13 cellular contexts compared by ENCODE assay signal in genomic region chr6:97294451-97294850, GRCh38. TPM values are rescaled to one million over a fixed set of nuclear protein-coding genes. Genes with fewer than 3 reads are reported as not detected.
DNase-seq lines count a peak whose midpoint lies in the region; FAIRE-seq and TF ChIP-seq lines count a peak whose summit lies in the region.
"Had no signal": no experiment of that assay in that cellular context is flagged by ENCODE, and none has a peak within 500 bp of the region (broad histone marks: within the 10 kb centered on the region; RNA-seq: fewer than 3 reads in every experiment).

No MANE protein-coding gene starts in this region.

- H3K27ac ChIP-seq in GM23248 (no peak overlapping the region), astrocyte (ENCODE audit: low read depth, low read length) (no peak overlapping the region)

- H3K36me3 Mint-ChIP-seq in astrocyte (ENCODE audit: low read depth, unreplicated experiment), result no peaks in the 10 kb centered on the region
- H3K36me3 Mint-ChIP-seq in immature natural killer cell, result peaks cover 0 to 5% (median 0%) of the 10 kb centered on the region in 3 donors

- H3K9me2 ChIP-seq in GM23248 (ENCODE audit: insufficient read depth), result no peaks in the 10 kb centered on the region

- H3F3A ChIP-seq in GM23248 (ENCODE audit: insufficient read depth), result no peaks in the 10 kb centered on the region; the same call in 1 of the 2 replicates

- no peaks in the 10 kb centered on the region for H3K79me2 ChIP-seq in GM23248 (ENCODE audit: insufficient read depth)
- H3K79me2 ChIP-seq in astrocyte (ENCODE audit: insufficient read depth, low read length), result no peaks in the 10 kb centered on the region

- H3K36me3 ChIP-seq in GM23248 (ENCODE audit: low read depth) (no peaks in the 10 kb centered on the region), astrocyte (ENCODE audit: insufficient read depth, low read length) (no peaks in the 10 kb centered on the region)

- no peaks in the 10 kb centered on the region for H4K20me1 ChIP-seq in GM23248 (ENCODE audit: insufficient read depth)
- H4K20me1 ChIP-seq in astrocyte (ENCODE audit: insufficient read depth, low read length), result no peaks in the 10 kb centered on the region

- WGBS in GM23248 (ENCODE audit: low coverage in 1 of 2, low lambda C conversion rate in 2 of 2, missing lambda C conversion rate in 2 of 2), 2 experiments, result 7 to 14% methylated on average over 3 of the region's 3 CpGs

- no peak for TF ChIP-seq CTCF in astrocyte (IDR thresholded peaks at IDR 0.05; ENCODE audit: insufficient read depth, low read depth, low read length)

- H3K4me3 Mint-ChIP-seq in astrocyte (ENCODE audit: unreplicated experiment), result no peak overlapping the region
- peak overlapping the region in 3 of 5 donors; percentile 2 to 22 (median 19) for H3K4me3 Mint-ChIP-seq in immature natural killer cell
- H3K4me3 Mint-ChIP-seq: dendritic cell treated with granulocyte-macrophage colony-stimulating factor and Interleukin-4, amounts not matched to agents 40 ng/mL and 50 ng/mL, for 4 days had no signal

- H3K4me2 ChIP-seq in GM23248 (ENCODE audit: unreplicated experiment) (peak overlapping the region; percentile 54), astrocyte (ENCODE audit: low read length) (peak overlapping the region; percentile 21)

- no peak overlapping the region for H3K9ac ChIP-seq in GM23248
- no peak overlapping the region for H3K9ac ChIP-seq in astrocyte (ENCODE audit: low read length)

- H3K27me3 Mint-ChIP-seq in astrocyte (ENCODE audit: low read depth, unreplicated experiment) (no peaks in the 10 kb centered on the region), immature natural killer cell (ENCODE audit: low read depth in 3 of 3) (peaks cover 2 to 11% (median 2%) of the 10 kb centered on the region in 3 donors)
- H3K27me3 Mint-ChIP-seq: dendritic cell treated with granulocyte-macrophage colony-stimulating factor and Interleukin-4, amounts not matched to agents 40 ng/mL and 50 ng/mL, for 4 days had no signal

- H3K9me3 Mint-ChIP-seq in astrocyte (ENCODE audit: unreplicated experiment), result peaks cover 5% of the 10 kb centered on the region
- H3K9me3 Mint-ChIP-seq in immature natural killer cell, result peaks cover 0 to 2% (median 0%) of the 10 kb centered on the region in 6 donors

- no peaks in the 10 kb centered on the region for H3K4me1 Mint-ChIP-seq in astrocyte (ENCODE audit: low read depth, unreplicated experiment)
- H3K4me1 Mint-ChIP-seq in immature natural killer cell, result no peaks in the 10 kb centered on the region

- no peak for FAIRE-seq in astrocyte (lab: Jason Lieb, UNC)
- no peak for FAIRE-seq in GM19239 (lab: Jason Lieb, UNC)

- DNase-seq in EL, result peak; percentile 67
- peak; percentile 84 for DNase-seq in GM23248
- DNase-seq in astrocyte (ENCODE audit: low read depth), result peak; percentile 64
- DNase-seq in immature natural killer cell, result no peak
- DNase-seq in iPS-NIHi7 (ENCODE audit: extremely low spot score), result no peak
- DNase-seq in activated gamma-delta T cell treated with Interleukin-2 at 50 U/mL for 16 hours, result no peak
- no peak for DNase-seq in GDM1 (lab: John Stamatoyannopoulos, UW)
- no peak for DNase-seq in GM19239 (ENCODE audit: insufficient read length, low spot score)
- DNase-seq: activated naive CD4-positive, alpha-beta T cell treated with Interleukin-2 at 50 U/mL for 16 hours; NCI-H187; stimulated activated naive CD8-positive, alpha-beta T cell treated with anti-CD3 and anti-CD28 coated beads, Interleukin-15, Interleukin-2, amounts not matched to agents 100 U/mL and 50 U/mL, for 24 hours had no signal

- H3K4me3 ChIP-seq in GM23248 (peak overlapping the region; percentile 40; the same call in 1 of the 2 replicates), astrocyte (ENCODE audit: insufficient read depth, low read depth, low read length) (no peak overlapping the region)
- H3K4me3 ChIP-seq: lung had no signal

- H2AFZ ChIP-seq in GM23248, result peak overlapping the region; percentile 47
- no peak overlapping the region for H2AFZ ChIP-seq in astrocyte (ENCODE audit: low read depth, low read length)

- in situ Hi-C loops in GM23248 (cut with MboI), result no loop called here

- H3K27ac Mint-ChIP-seq in astrocyte (ENCODE audit: unreplicated experiment) (no peak overlapping the region), immature natural killer cell (no peak overlapping the region)
- H3K27ac Mint-ChIP-seq: dendritic cell treated with granulocyte-macrophage colony-stimulating factor and Interleukin-4, amounts not matched to agents 40 ng/mL and 50 ng/mL, for 4 days had no signal

- H3K9me3 ChIP-seq in GM23248 (ENCODE audit: low read depth) (no peaks in the 10 kb centered on the region), astrocyte (ENCODE audit: insufficient read depth, low read depth, low read length) (no peaks in the 10 kb centered on the region)

- H3K4me1 ChIP-seq in GM23248 (ENCODE audit: insufficient read depth) (peaks cover 22% of the 10 kb centered on the region), astrocyte (ENCODE audit: insufficient read depth, low read length) (no peaks in the 10 kb centered on the region)

- H3K27me3 ChIP-seq in GM23248 (replicated peaks; ENCODE audit: insufficient read depth) (no peaks in the 10 kb centered on the region), astrocyte (ENCODE audit: insufficient read depth, low read length) (no peaks in the 10 kb centered on the region)

RNA-seq across cellular contexts. Expression of gene MMS22L, which starts 11.4 kb away (rescaled TPM):
- 12.9 and 14.8 TPM in 2 replicates for total RNA-seq in GM23248 (2014; rRNA removed; shearing (Covaris generic))
- polyA plus RNA-seq in GM23248 (2016; fragmentation: Nextera tagmentation; extraction: Ambion mirVana) (4.1 and 4.2 TPM in 2 replicates), immature natural killer cell (10 to 100 TPM in 1 of 3 donors, 1 to 10 TPM in 2; 1.6 to 15.1 (median 4.3) TPM)
- total RNA-seq in astrocyte, result 7.2 and 7.6 TPM in 2 replicates

Comparison
In these comparisons a context has a peak if more than half of its experiments do, and no peak if none do; other contexts are left out.
1. DNase-seq: peak in EL (single experiment), GM23248 (single experiment) and astrocyte (single experiment); none in immature natural killer cell (0 of 3), iPS-NIHi7 (single experiment), activated gamma-delta T cell treated with Interleukin-2 at 50 U/mL for 16 hours (single experiment), GDM1 (single experiment) and GM19239 (single experiment).